ENCODE assay signal across 8 cellular contexts in genomic region chr3:3641877-3642276, GRCh38.
"Had no signal": no experiment of that assay in that cellular context is flagged by ENCODE, and none has a peak within 500 bp of the region (broad histone marks: within the 10 kb centered on the region; RNA-seq: fewer than 3 reads in every experiment).

No MANE protein-coding gene starts in this region.

- H3K36me3 Mint-ChIP-seq: IgD-negative memory B cell had no signal

- H3K4me3 ChIP-seq: K562 had no signal

- H3K4me3 Mint-ChIP-seq: IgD-negative memory B cell had no signal

- H3K27me3 Mint-ChIP-seq: IgD-negative memory B cell had no signal

- H3K9me3 Mint-ChIP-seq: IgD-negative memory B cell had no signal

- H3K27ac ChIP-seq: HL-60 had no signal

- DNase-seq: IMR-90, KBM-7, KG1 had no signal

- ATAC-seq: HepG2, K562 had no signal

- FAIRE-seq: HepG2, HTR-8/SVneo, K562 had no signal

- H3K27ac Mint-ChIP-seq: IgD-negative memory B cell had no signal
